1 cellular context compared by ENCODE assay signal in the genomic region with DNA sequence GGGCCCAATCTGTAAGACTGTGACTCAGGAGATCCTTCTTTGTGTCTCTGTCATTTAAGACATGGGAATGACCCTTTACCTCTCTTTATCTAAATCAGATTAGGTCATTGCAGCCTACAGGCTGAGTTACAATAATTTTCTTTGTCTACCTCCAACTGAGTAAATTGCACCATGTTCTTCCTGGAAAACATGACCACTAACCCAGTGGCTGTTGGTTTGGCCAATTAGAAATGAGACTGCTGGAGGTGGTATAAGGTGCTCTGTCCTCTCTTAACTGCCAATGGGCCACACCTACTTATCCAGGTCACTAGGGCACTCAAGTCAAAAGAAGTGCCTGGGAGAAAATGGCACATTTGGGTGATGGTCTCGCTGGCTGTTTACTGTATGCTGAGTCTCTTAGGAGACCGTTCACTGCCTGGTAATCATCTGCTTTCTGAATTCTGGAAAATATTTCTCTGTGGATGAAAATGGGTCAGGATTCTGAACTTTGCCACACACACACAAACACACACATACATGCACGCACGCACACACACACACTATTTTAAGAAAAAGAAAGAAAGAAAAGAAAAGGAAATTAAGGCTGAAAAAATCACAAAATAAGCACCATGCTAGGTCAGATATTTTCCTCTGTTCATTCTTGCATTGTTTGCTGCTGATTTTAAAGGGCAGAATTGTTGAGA.
TF ChIP-seq lines count a peak whose summit lies in the region.

No MANE protein-coding gene starts in this region.

TF ChIP-seq in liver, 16 proteins besides CTCF, POLR2A, EP300 and RAD21 (continued from another document):
- TF ChIP-seq REST (IDR thresholded peaks at IDR 0.05) (no peak), FOXA2 (IDR thresholded peaks at IDR 0.05) (no peak), FOXA1 (IDR thresholded peaks at IDR 0.05) (no peak), JUND (IDR thresholded peaks at IDR 0.05) (peak; percentile 52), EGR1 (IDR thresholded peaks at IDR 0.05; ENCODE audit: low read depth in 2 of 2) (no peak), MAX (IDR thresholded peaks at IDR 0.05) (no peak), RXRA (IDR thresholded peaks at IDR 0.05) (peak; percentile 76 to 86), SP1 (IDR thresholded peaks at IDR 0.05) (peak; percentile 56), YY1 (IDR thresholded peaks at IDR 0.05) (no peak)
